In the genomic region with DNA sequence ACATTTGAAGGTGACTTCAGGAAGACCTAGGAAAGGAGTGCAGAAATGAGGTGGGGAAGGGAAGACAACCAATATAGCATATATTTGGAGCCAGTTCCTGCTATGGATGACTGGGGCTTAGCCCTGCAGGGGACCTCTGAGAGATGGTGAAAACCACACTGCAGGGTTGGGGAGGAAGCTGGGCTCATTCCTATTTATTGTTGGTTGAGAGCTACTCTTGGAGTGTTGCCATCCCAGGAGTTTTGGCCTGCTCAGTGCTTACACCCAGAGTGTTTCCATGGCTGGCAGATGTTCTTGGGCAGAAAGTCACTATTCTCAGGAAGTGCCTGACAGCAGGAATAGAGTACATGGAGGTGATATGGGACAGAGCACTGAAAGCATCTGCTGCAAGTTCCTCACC, we compare ENCODE assay signal across 16 cellular contexts.
A peak's percentile ranks its signal among the peaks of the same experiment; 100 is the strongest.
DNase-seq lines count a peak whose midpoint lies in the region.
"Had no signal": no experiment of that assay in that cellular context is flagged by ENCODE, and none has a peak within 500 bp of the region (broad histone marks: within the 10 kb centered on the region; RNA-seq: fewer than 3 reads in every experiment).

No MANE protein-coding gene starts in this region.

- intact Hi-C loops in cardiac septum (cut with DNase I) = no loop called here

- H3K27me3 ChIP-seq in MG63 = no peaks in the 10 kb centered on the region

- H3K9me3 ChIP-seq in MG63 = no peaks in the 10 kb centered on the region

- no peak overlapping the region for H3K4me3 ChIP-seq in MG63

- DNase-seq in COLO668 (lab: John Stamatoyannopoulos, UW; ENCODE audit: unreplicated experiment) (peak; percentile 7), MG63 (peak; percentile 13), NCI-H774 (lab: John Stamatoyannopoulos, UW) (peak; percentile 25), glomerular visceral epithelial cell (ENCODE audit: extremely low spot score) (peak; percentile 60), cardiac septum (ENCODE audit: low spot score) (no peak), amygdala (lab: John Stamatoyannopoulos, UW) (no peak)
- DNase-seq in central memory CD4-positive, alpha-beta T cell = no peak
- DNase-seq in stimulated activated CD4-positive, alpha-beta T cell treated with anti-CD3 and anti-CD28 coated beads, Interleukin-15, amount 100 ng/mL, for 24 hours = no peak
- DNase-seq: 8988T; CD4-positive, alpha-beta memory T cell; H7; KG1; NCI-H1105; NCI-H1694 treated with DMSO at 0.1 percent for 48 hours; NCI-H2171; NCI-H748 treated with DMSO at 0.1 percent for 48 hours had no signal

- H3K36me3 ChIP-seq in MG63 = no peaks in the 10 kb centered on the region

Comparison
In these comparisons a context has a peak if more than half of its experiments do, and no peak if none do; other contexts are left out.
1. DNase-seq: peak in COLO668 (single experiment), MG63 (single experiment), NCI-H774 (single experiment) and glomerular visceral epithelial cell (single experiment); none in central memory CD4-positive, alpha-beta T cell (single experiment), stimulated activated CD4-positive, alpha-beta T cell treated with anti-CD3 and anti-CD28 coated beads, Interleukin-15, amount 100 ng/mL, for 24 hours (single experiment), cardiac septum (single experiment) and amygdala (0 of 56).